ENCODE assay signal across 14 cellular contexts in genomic region chr13:40352807-40353562, GRCh38.
DNase-seq lines count a peak whose midpoint lies in the region; ATAC-seq and TF ChIP-seq lines count a peak whose summit lies in the region.
"Had no signal": no experiment of that assay in that cellular context is flagged by ENCODE, and none has a peak within 500 bp of the region (broad histone marks: within the 10 kb centered on the region; RNA-seq: fewer than 3 reads in every experiment).

No MANE protein-coding gene starts in this region.

- peaks cover 3% of the 10 kb centered on the region for H3K9me3 Mint-ChIP-seq in endodermal cell
- H3K9me3 Mint-ChIP-seq: T-helper 1 cell treated with Interleukin-12 subunit alpha and Interleukin-12 subunit beta and Interleukin-4 antibody, amounts not matched to agents 30 μg/mL and 1 μg/mL, for 36 hours had no signal

- peaks cover 47% of the 10 kb centered on the region for H3K4me1 Mint-ChIP-seq in endodermal cell

- ATAC-seq in lower lobe of right lung = peak; percentile 20 to 21
- ATAC-seq in GM19023 (IDR thresholded peaks at IDR 0.05; ENCODE audit: unreplicated experiment) = no peak
- ATAC-seq: stimulated activated naive CD8-positive, alpha-beta T cell treated with anti-CD3 and anti-CD28 coated beads, Interleukin-15, Interleukin-2, amounts not matched to agents 100 U/mL and 50 U/mL, for 24 hours had no signal

- TF ChIP-seq CTCF in RWPE1 (conservative IDR thresholded peaks at IDR 0.05; ENCODE audit: low read depth) = no peak
- TF ChIP-seq CTCF in endodermal cell (conservative IDR thresholded peaks at IDR 0.05) = no peak
- no peak for TF ChIP-seq CTCF in lower lobe of right lung (IDR thresholded peaks at IDR 0.05)

- DNase-seq in RWPE1 (ENCODE audit: low spot score) (no peak), endodermal cell (peak; percentile 37), lower lobe of right lung (no peak), HuH-7.5 (ENCODE audit: low spot score) (no peak), middle frontal gyrus (ENCODE audit: extremely low spot score, low spot score) (no peak)
- DNase-seq: activated CD4-positive, alpha-beta T cell treated with anti-CD3 and anti-CD28 coated beads for 48 hours; activated effector memory CD4-positive, alpha-beta T cell treated with Interleukin-2 at 50 U/mL for 16 hours; NCI-H2029; stimulated activated naive CD8-positive, alpha-beta T cell treated with anti-CD3 and anti-CD28 coated beads, Interleukin-15, Interleukin-2, amounts not matched to agents 100 U/mL and 50 U/mL, for 24 hours had no signal

- H3K4me1 ChIP-seq in endodermal cell (ENCODE audit: control insufficient read depth, insufficient read depth, low read length) (peaks cover 13% of the 10 kb centered on the region), lower lobe of right lung (peaks cover 16% of the 10 kb centered on the region), subcutaneous abdominal adipose tissue (ENCODE audit: control insufficient read depth in 5 of 5, insufficient read depth in 5 of 5, low read length in 5 of 5) (peaks cover 2 to 40% (median 27%) of the 10 kb centered on the region in 5 donors)

- no peaks in the 10 kb centered on the region for H3K36me3 Mint-ChIP-seq in endodermal cell (ENCODE audit: low read depth)

- H3K4me3 ChIP-seq in endodermal cell (ENCODE audit: low read length) = no peak overlapping the region
- no peak overlapping the region for H3K4me3 ChIP-seq in lower lobe of right lung
- peak overlapping the region in 1 of 5 donors; percentile 26 for H3K4me3 ChIP-seq in subcutaneous abdominal adipose tissue (ENCODE audit: low read depth in 1 of 5, low read length in 5 of 5)

- H3K27ac Mint-ChIP-seq in endodermal cell = no peak overlapping the region
- H3K27ac Mint-ChIP-seq: T-helper 1 cell treated with Interleukin-12 subunit alpha and Interleukin-12 subunit beta and Interleukin-4 antibody, amounts not matched to agents 30 μg/mL and 1 μg/mL, for 36 hours had no signal

- POLR2A ChIA-PET in RWPE1 (lab: Yijun Ruan, JAX; ENCODE audit: low non-redundant PET) = no interaction called here

- H3K27ac ChIP-seq in RWPE1 (peak overlapping the region; percentile 34; the same call in 1 of the 2 replicates), endodermal cell (ENCODE audit: low read depth, low read length) (no peak overlapping the region), lower lobe of right lung (peak overlapping the region; percentile 50), subcutaneous abdominal adipose tissue (ENCODE audit: low read depth, low read length) (peak overlapping the region; percentile 77)
- H3K27ac ChIP-seq: C4-2B, neutrophil had no signal

- no peaks in the 10 kb centered on the region for H3K9me3 ChIP-seq in endodermal cell (ENCODE audit: control insufficient read depth, low read length)
- H3K9me3 ChIP-seq in lower lobe of right lung = no peaks in the 10 kb centered on the region
- H3K9me3 ChIP-seq in subcutaneous abdominal adipose tissue (ENCODE audit: control insufficient read depth in 5 of 5, low read length in 5 of 5) = no peaks in the 10 kb centered on the region
- H3K9me3 ChIP-seq: neutrophil had no signal

- CTCF ChIA-PET in RWPE1 (lab: Yijun Ruan, JAX) = no interaction called here

- H3K27me3 ChIP-seq in endodermal cell (ENCODE audit: control insufficient read depth, insufficient read depth, low read length, poor library complexity, severe bottlenecking) (no peaks in the 10 kb centered on the region), lower lobe of right lung (ENCODE audit: low read depth) (no peaks in the 10 kb centered on the region), subcutaneous abdominal adipose tissue (ENCODE audit: control insufficient read depth in 5 of 5, insufficient read depth in 4 of 5, low read length in 5 of 5) (no peaks in the 10 kb centered on the region)
- H3K27me3 ChIP-seq: neutrophil had no signal

- no peak overlapping the region for H3K9ac ChIP-seq in endodermal cell (ENCODE audit: extremely low read depth, low read length, poor library complexity, severe bottlenecking)
- no peak overlapping the region for H3K9ac ChIP-seq in subcutaneous abdominal adipose tissue (ENCODE audit: low read length in 5 of 5)

- H3K4me3 Mint-ChIP-seq in endodermal cell = no peak overlapping the region
- H3K4me3 Mint-ChIP-seq: T-helper 1 cell treated with Interleukin-12 subunit alpha and Interleukin-12 subunit beta and Interleukin-4 antibody, amounts not matched to agents 30 μg/mL and 1 μg/mL, for 36 hours had no signal

- H3K36me3 ChIP-seq in endodermal cell (ENCODE audit: control insufficient read depth, insufficient read depth, low read length) = no peaks in the 10 kb centered on the region
- H3K36me3 ChIP-seq in lower lobe of right lung = no peaks in the 10 kb centered on the region
- no peaks in the 10 kb centered on the region for H3K36me3 ChIP-seq in subcutaneous abdominal adipose tissue (ENCODE audit: control insufficient read depth in 5 of 5, insufficient read depth in 5 of 5, low read length in 5 of 5)
- H3K36me3 ChIP-seq: neutrophil had no signal

- intact Hi-C loops in lower lobe of right lung (cut with DNase I) = no loop called here

- 89 to 90% methylated on average over 6 of the region's 6 CpGs for WGBS in endodermal cell (ENCODE audit: insufficient coverage in 1 of 2, insufficient read length in 1 of 2), 2 experiments

- H3K27me3 Mint-ChIP-seq in endodermal cell (ENCODE audit: insufficient read depth) = peaks cover 2% of the 10 kb centered on the region
